Comparison of ENCODE assay signal across 17 cellular contexts in genomic region chr9:28735943-28736342, GRCh38.
A peak's percentile ranks its signal among the peaks of the same experiment; 100 is the strongest.
DNase-seq lines count a peak whose midpoint lies in the region; ATAC-seq and TF ChIP-seq lines count a peak whose summit lies in the region.
"Had no signal": no experiment of that assay in that cellular context is flagged by ENCODE, and none has a peak within 500 bp of the region (broad histone marks: within the 10 kb centered on the region; RNA-seq: fewer than 3 reads in every experiment).

No MANE protein-coding gene starts in this region.

- POLR2A ChIA-PET in RWPE1 (lab: Yijun Ruan, JAX; ENCODE audit: low non-redundant PET): no interaction called here
- POLR2A ChIA-PET in naive thymus-derived CD4-positive, alpha-beta T cell (lab: Charles Lee): no interaction called here

- H3K9me3 Mint-ChIP-seq in naive thymus-derived CD4-positive, alpha-beta T cell: peaks cover 0 to 6% (median 0%) of the 10 kb centered on the region in 11 donors

- H3K4me3 Mint-ChIP-seq in naive thymus-derived CD4-positive, alpha-beta T cell: no peak overlapping the region
- H3K4me3 Mint-ChIP-seq: CD8-positive, alpha-beta memory T cell had no signal

- no peaks in the 10 kb centered on the region for H3K36me3 Mint-ChIP-seq in naive thymus-derived CD4-positive, alpha-beta T cell
- H3K36me3 Mint-ChIP-seq: CD8-positive, alpha-beta memory T cell had no signal

- no peaks in the 10 kb centered on the region for H3K4me1 Mint-ChIP-seq in naive thymus-derived CD4-positive, alpha-beta T cell
- H3K4me1 Mint-ChIP-seq: CD8-positive, alpha-beta memory T cell had no signal

- peak; percentile 75 for ATAC-seq in foreskin keratinocyte
- no peak for ATAC-seq in naive thymus-derived CD4-positive, alpha-beta T cell

- no peak overlapping the region for H3K4me3 ChIP-seq in naive thymus-derived CD4-positive, alpha-beta T cell (ENCODE audit: low read length)

- no peaks in the 10 kb centered on the region for H3K27me3 ChIP-seq in foreskin keratinocyte
- H3K27me3 ChIP-seq in naive thymus-derived CD4-positive, alpha-beta T cell (ENCODE audit: control insufficient read depth in 2 of 2, insufficient read depth in 2 of 2, low read length in 2 of 2): no peaks in the 10 kb centered on the region

- DNase-seq in COR-L47 (lab: John Stamatoyannopoulos, UW) (peak; percentile 38), HPDE6-E6E7 (ENCODE audit: extremely low spot score) (peak; percentile 2), RWPE1 (ENCODE audit: low spot score) (peak; percentile 15), foreskin keratinocyte (peak; percentile 65 to 82), OCI-M1 (lab: John Stamatoyannopoulos, UW) (no peak), Ammon's horn (ENCODE audit: low spot score) (no peak), ureter (ENCODE audit: low spot score) (no peak)
- DNase-seq in naive thymus-derived CD4-positive, alpha-beta T cell: no peak
- DNase-seq: C1 segment of cervical spinal cord; CD8-positive, alpha-beta memory T cell; DMS79; IMR-90; NCI-H187 treated with DMSO at 0.1 percent for 48 hours; NCI-H446; NCI-H526 treated with DMSO at 0.1 percent for 48 hours; SIG-M5 had no signal

- no peaks in the 10 kb centered on the region for H3K4me1 ChIP-seq in foreskin keratinocyte
- H3K4me1 ChIP-seq in naive thymus-derived CD4-positive, alpha-beta T cell (ENCODE audit: control insufficient read depth in 2 of 2, insufficient read depth in 2 of 2, low read length in 2 of 2): no peaks in the 10 kb centered on the region

- no peaks in the 10 kb centered on the region for H3K27me3 Mint-ChIP-seq in naive thymus-derived CD4-positive, alpha-beta T cell
- H3K27me3 Mint-ChIP-seq: CD8-positive, alpha-beta memory T cell had no signal

- H3K9me3 ChIP-seq in naive thymus-derived CD4-positive, alpha-beta T cell (ENCODE audit: control insufficient read depth in 2 of 3, low read length in 3 of 3): peaks cover 0 to 3% (median 0%) of the 10 kb centered on the region in 3 experiments

- intact Hi-C loops in naive thymus-derived CD4-positive, alpha-beta T cell (cut with micrococcal nuclease): no loop called here

- H3K27ac ChIP-seq in RWPE1: no peak overlapping the region
- no peak overlapping the region for H3K27ac ChIP-seq in foreskin keratinocyte
- no peak overlapping the region for H3K27ac ChIP-seq in naive thymus-derived CD4-positive, alpha-beta T cell (ENCODE audit: low read depth, low read length)
- H3K27ac ChIP-seq: HL-60 had no signal

- TF ChIP-seq CTCF in RWPE1 (conservative IDR thresholded peaks at IDR 0.05; ENCODE audit: low read depth): no peak
- no peak for TF ChIP-seq CTCF in foreskin keratinocyte (conservative IDR thresholded peaks at IDR 0.05)

- no peaks in the 10 kb centered on the region for H3K36me3 ChIP-seq in naive thymus-derived CD4-positive, alpha-beta T cell (ENCODE audit: control insufficient read depth in 2 of 3, insufficient read depth in 3 of 3, low read length in 3 of 3)

- CTCF ChIA-PET in RWPE1 (lab: Yijun Ruan, JAX): no interaction called here
- CTCF ChIA-PET in naive thymus-derived CD4-positive, alpha-beta T cell (lab: Charles Lee): no interaction called here

- no peak overlapping the region for H3K27ac Mint-ChIP-seq in naive thymus-derived CD4-positive, alpha-beta T cell
- H3K27ac Mint-ChIP-seq: CD8-positive, alpha-beta memory T cell had no signal

Comparison
In these comparisons a context has a peak if more than half of its experiments do, and no peak if none do; other contexts are left out.
1. DNase-seq: peak in COR-L47 (single experiment), HPDE6-E6E7 (single experiment), RWPE1 (single experiment) and foreskin keratinocyte (2 of 2); none in OCI-M1 (single experiment), Ammon's horn (single experiment), naive thymus-derived CD4-positive, alpha-beta T cell (0 of 9) and ureter (single experiment).